Comparison of ENCODE assay signal across 26 cellular contexts in genomic region chr12:19140381-19141236, GRCh38. TPM values are rescaled to one million over a fixed set of nuclear protein-coding genes. Genes with fewer than 3 reads are reported as not detected.
DNase-seq lines count a peak whose midpoint lies in the region; ATAC-seq, FAIRE-seq and TF ChIP-seq lines count a peak whose summit lies in the region.
"Had no signal": no experiment of that assay in that cellular context is flagged by ENCODE, and none has a peak within 500 bp of the region (broad histone marks: within the 10 kb centered on the region; RNA-seq: fewer than 3 reads in every experiment).

No MANE protein-coding gene starts in this region.

- H3K4me1 ChIP-seq in left ventricle myocardium inferior: peaks cover 78% of the 10 kb centered on the region
- peaks cover 0 to 28% of the 10 kb centered on the region in 2 experiments; a peak in 3 of 5 replicates for H3K4me1 ChIP-seq in K562 (replicated peaks in 1 of 2; ENCODE audit: control insufficient read depth in 2 of 2, insufficient read depth in 2 of 2, low read length in 2 of 2)
- peaks cover 9 to 10% of the 10 kb centered on the region in 2 donors for H3K4me1 ChIP-seq in thyroid gland
- no peaks in the 10 kb centered on the region for H3K4me1 ChIP-seq in PC-9 (replicated peaks; ENCODE audit: insufficient read depth)

- no peak for TF ChIP-seq CTCF in left ventricle myocardium inferior (IDR thresholded peaks at IDR 0.05; ENCODE audit: borderline replicate concordance)
- no peak for TF ChIP-seq CTCF in K562 (IDR thresholded peaks at IDR 0.05 in 2 of 3, conservative IDR thresholded peaks at IDR 0.05 in 1 of 3; ENCODE audit: insufficient read depth in 2 of 3, low read depth in 1 of 3, low read length in 3 of 3)
- TF ChIP-seq CTCF in thyroid gland (IDR thresholded peaks at IDR 0.05): no peak
- TF ChIP-seq CTCF in PC-9 (conservative IDR thresholded peaks at IDR 0.05): no peak

- H2AFZ ChIP-seq in K562 (ENCODE audit: low read depth, low read length) (no peak overlapping the region), PC-9 (no peak overlapping the region)

- no peak overlapping the region for H3K4me2 ChIP-seq in K562 (ENCODE audit: insufficient read depth, low read length)
- no peak overlapping the region for H3K4me2 ChIP-seq in PC-9

- H3K9me3 ChIP-seq in left ventricle myocardium inferior (replicated peaks): no peaks in the 10 kb centered on the region
- H3K9me3 ChIP-seq in K562 (replicated peaks; ENCODE audit: control insufficient read depth, insufficient read depth, low read depth, low read length): no peaks in the 10 kb centered on the region
- H3K9me3 ChIP-seq in thyroid gland: no peaks in the 10 kb centered on the region
- no peaks in the 10 kb centered on the region for H3K9me3 ChIP-seq in PC-9 (ENCODE audit: insufficient read depth, low read depth)
- H3K9me3 ChIP-seq: body of pancreas, heart left ventricle had no signal

- TF ChIP-seq EP300 in K562 (IDR thresholded peaks at IDR 0.05; ENCODE audit: low read length): no peak

- no peak for TF ChIP-seq POLR2A in K562 (conservative IDR thresholded peaks at IDR 0.05)
- no peak for TF ChIP-seq POLR2A in thyroid gland (IDR thresholded peaks at IDR 0.05)

- no peaks in the 10 kb centered on the region for H3K9me2 ChIP-seq in PC-9 (ENCODE audit: insufficient read depth)

- H3K4me3 ChIP-seq in left ventricle myocardium inferior (no peak overlapping the region), K562 (no peak overlapping the region), thyroid gland (replicated peaks in 1 of 3) (no peak overlapping the region), PC-9 (no peak overlapping the region)
- H3K4me3 ChIP-seq: body of pancreas, GM12878, heart left ventricle, lung had no signal

- intact Hi-C loops in left ventricle myocardium inferior (cut with micrococcal nuclease): no loop called here
- intact Hi-C loops in Right ventricle myocardium inferior (cut with DNase I): no loop called here
- intact Hi-C loops in K562 (cut with micrococcal nuclease): no loop called here
- intact Hi-C loops in thyroid gland (cut with DNase I): no loop called here
- intact Hi-C loops in PC-9 (cut with micrococcal nuclease; ENCODE audit: unreplicated experiment): no loop called here

- no peak for TF ChIP-seq RAD21 in K562 (CRISPR knock-in tag; conservative IDR thresholded peaks at IDR 0.05 in 1 of 2, IDR thresholded peaks at IDR 0.05 in 1 of 2)

- no peak for ATAC-seq in Right ventricle myocardium inferior
- no peak for ATAC-seq in K562
- no peak for ATAC-seq in HG03521 (IDR thresholded peaks at IDR 0.05; ENCODE audit: unreplicated experiment)
- ATAC-seq: body of pancreas, GM12878 had no signal

- H3K9me1 ChIP-seq in K562 (ENCODE audit: control insufficient read depth, insufficient read depth, low read length): no peaks in the 10 kb centered on the region

- BruUV-seq in K562 (replicated peaks; lab: Mats Ljungman, UMichigan) (no TSS peak), PC-9 (replicated peaks; lab: Mats Ljungman, UMichigan) (no TSS peak)

- no peak for FAIRE-seq in K562 (lab: Jason Lieb, UNC)
- FAIRE-seq: GM12878, HTR-8/SVneo had no signal

- H4K20me1 ChIP-seq in K562 (replicated peaks; ENCODE audit: control insufficient read depth, insufficient read depth, low read length): no peaks in the 10 kb centered on the region
- 0 out of 2 replicates have a peak, but pooled peaks cover 3% of the 10 kb centered on the region for H4K20me1 ChIP-seq in PC-9 (ENCODE audit: insufficient read depth)

- H3K79me2 ChIP-seq in K562 (ENCODE audit: control insufficient read depth, insufficient read depth, low read length): peaks cover 72% of the 10 kb centered on the region
- peaks cover 16% of the 10 kb centered on the region; the same call in 1 of the 2 replicates for H3K79me2 ChIP-seq in PC-9 (ENCODE audit: low read depth)

- in situ Hi-C loops in K562 (cut with MboI): no loop called here

- WGBS in K562 (ENCODE audit: insufficient coverage, low coverage, missing lambda C conversion rate): 97% methylated on average over 7 of the region's 8 CpGs
- 39 to 57% methylated on average over 8 of the region's 8 CpGs for WGBS in thyroid gland, 2 donors

- DNase-seq in left ventricle myocardium inferior (no peak), Right ventricle myocardium inferior (ENCODE audit: missing footprints) (no peak), K562 (ENCODE audit: extremely low read depth in 1 of 4, low spot score in 3 of 4) (no peak), kidney tubule cell (ENCODE audit: low spot score) (peak; percentile 88), thyroid gland (peak; percentile 24 to 30), PC-9 (no peak)
- no peak for DNase-seq in stimulated activated naive CD4-positive, alpha-beta T cell treated with Interleukin-2 at 50 U/mL for 16 hours (lab: John Stamatoyannopoulos, UW)
- DNase-seq: activated CD4-positive, alpha-beta T cell treated with anti-CD3 and anti-CD28 coated beads, Interleukin-2, amount 50 U/mL, for 48 hours; activated CD4-positive, CD25-positive, alpha-beta regulatory T cell; activated CD8-positive, alpha-beta memory T cell treated with anti-CD3 and anti-CD28 coated beads, Interleukin-2, amount 50 U/mL, for 48 hours; activated naive CD8-positive, alpha-beta T cell treated with anti-CD3 and anti-CD28 coated beads, Interleukin-2, amount 10 ng/mL, durations not matched to agents 7 days and 5 days; CD4-positive, CD25-positive, alpha-beta regulatory T cell; cortex of kidney; DMS 273 treated with DMSO at 0.1 percent for 48 hours; heart left ventricle; Karpas-422; NCI-H187; NCI-H2227 treated with DMSO at 0.1 percent for 48 hours; NCI-H748 treated with DMSO at 0.1 percent for 48 hours; SHP77 treated with DMSO at 0.1 percent for 48 hours; SW 1271 had no signal

- H3K27ac ChIP-seq in left ventricle myocardium inferior (replicated peaks) (peak overlapping the region; percentile 34), K562 (ENCODE audit: extremely low read depth, low read depth, low read length) (no peak overlapping the region), thyroid gland (no peak overlapping the region), PC-9 (no peak overlapping the region)
- H3K27ac ChIP-seq: body of pancreas had no signal

- CTCF ChIA-PET in K562 (lab: Yijun Ruan, JAX; ENCODE audit: low intra/inter-chr PET ratio) (no interaction called here), PC-9 (lab: Charles Lee) (interaction anchor here (0.6 kb wide), 1 partner anchor 9 kb away, joined by 5 read pairs; no protein-coding TSS in a partner anchor)

- H3F3A ChIP-seq in PC-9 (ENCODE audit: insufficient read depth, low read depth): no peaks in the 10 kb centered on the region

- POLR2A ChIA-PET in K562 (lab: Yijun Ruan, JAX): interaction anchor here (0.6 kb wide), 2 partner anchors 72 to 392 kb away, joined by 3 read pairs; no protein-coding TSS in a partner anchor
- POLR2A ChIA-PET in PC-9 (lab: Charles Lee; ENCODE audit: unreplicated experiment): interaction anchor here (0.7 kb wide), 1 partner anchor 46 kb away, joined by 18 read pairs; no protein-coding TSS in a partner anchor

- H3K9ac ChIP-seq in K562 (ENCODE audit: insufficient read depth in 1 of 2, low read depth in 2 of 2, low read length in 2 of 2): no peak overlapping the region

- H3K27me3 ChIP-seq in left ventricle myocardium inferior (ENCODE audit: low read depth): no peaks in the 10 kb centered on the region
- no peaks in the 10 kb centered on the region for H3K27me3 ChIP-seq in K562 (ENCODE audit: control insufficient read depth in 2 of 2, insufficient read depth in 2 of 2, low read length in 2 of 2)
- no peaks in the 10 kb centered on the region for H3K27me3 ChIP-seq in thyroid gland
- no peaks in the 10 kb centered on the region for H3K27me3 ChIP-seq in PC-9 (ENCODE audit: insufficient read depth, low read depth)
- H3K27me3 ChIP-seq: body of pancreas, heart left ventricle had no signal

- H3K36me3 ChIP-seq in left ventricle myocardium inferior (peaks cover 9% of the 10 kb centered on the region), K562 (ENCODE audit: control insufficient read depth, insufficient read depth, low read length) (peaks cover 25% of the 10 kb centered on the region; the same call in 2 of the 3 replicates), thyroid gland (no peaks in the 10 kb centered on the region), PC-9 (ENCODE audit: low read depth) (0 out of 2 replicates have a peak, but pooled peaks cover 8% of the 10 kb centered on the region)

TF ChIP-seq in K562, 482 proteins besides CTCF, POLR2A, EP300 and RAD21:
- TF ChIP-seq NFIC (IDR thresholded peaks at IDR 0.05): peak; percentile 52
- no peak for TF ChIP-seq MAZ (CRISPR knock-in tag; conservative IDR thresholded peaks at IDR 0.05 in 1 of 2, IDR thresholded peaks at IDR 0.05 in 1 of 2)
TF ChIP-seq in K562: peak in this region for 1.

RNA-seq across cellular contexts. Expression of gene PLEKHA5, which starts 11.1 kb away (rescaled TPM):
- total RNA-seq in left ventricle myocardium inferior (60.8 TPM), Right ventricle myocardium inferior (52.6 TPM), K562 (2014; rRNA removed) (16.6 and 18.0 TPM in 2 replicates), K562 (2014; rRNA removed; fragmentation: Illumina TruSeq; extraction: Trizol) (26.2 and 30.7 TPM in 2 replicates), K562 (2015; rRNA removed; fragmentation: Illumina TruSeq; extraction: Trizol) (24.8 and 25.7 TPM in 2 replicates), K562 (2021) (16.4 and 18.6 TPM in 2 replicates), thyroid gland (10 to 100 TPM; 35.4 to 48.6 (median 40.8) TPM), PC-9 (2021) (51.3 and 54.1 TPM in 2 replicates)
- total RNA-seq in K562 (2011; cell fraction: chromatin; rRNA removed; ENCODE audit: low replicate concordance): 25.1 and 105 TPM in 2 replicates
- 15.2 and 21.3 TPM in 2 replicates for total RNA-seq in K562 (2011; cell fraction: nucleolus; rRNA removed)
- total RNA-seq in K562 (2011; cell fraction: nucleoplasm; rRNA removed): 38.1 and 79.3 TPM in 2 replicates
- polyA plus RNA-seq in K562 (2011; rRNA removed) (11.2 and 12.4 TPM in 2 replicates), K562 (2014; fragmentation: Illumina TruSeq; extraction: Trizol) (18.5 and 21.2 TPM in 2 replicates), K562 (2014; fragmentation: Nextera tagmentation; extraction: Ambion mirVana) (1 to 10 TPM; 7.2 to 7.3 TPM), K562 (2014; rRNA removed) (10.6 and 17.4 TPM in 2 replicates)
- 2.5 and 5.6 TPM in 2 replicates for polyA plus RNA-seq in K562 (2011; cell fraction: cytosol; rRNA removed)
- 10.3 and 11.5 TPM in 2 replicates for polyA plus RNA-seq in K562 (2011; cell fraction: nucleus; rRNA removed)
- polyA plus RNA-seq in K562 (2012): 10.1 and 14.7 TPM in 2 replicates
- polyA minus RNA-seq in K562 (2011; rRNA and poly(A)+ RNA removed): 20.5 and 34.9 TPM in 2 replicates
- 6.1 and 9.3 TPM in 2 replicates for polyA minus RNA-seq in K562 (2011; cell fraction: cytosol; rRNA and poly(A)+ RNA removed)
- 19.9 and 34.1 TPM in 2 replicates for polyA minus RNA-seq in K562 (2011; cell fraction: nucleus; rRNA and poly(A)+ RNA removed)

Comparison
In these comparisons a context has a peak if more than half of its experiments do, and no peak if none do; other contexts are left out.
1. DNase-seq: peak in kidney tubule cell (single experiment) and thyroid gland (2 of 2); none in left ventricle myocardium inferior (single experiment), Right ventricle myocardium inferior (single experiment), K562 (0 of 4), stimulated activated naive CD4-positive, alpha-beta T cell treated with Interleukin-2 at 50 U/mL for 16 hours (single experiment) and PC-9 (0 of 2).